ENCODE assay signal across 10 cellular contexts in the genomic region with DNA sequence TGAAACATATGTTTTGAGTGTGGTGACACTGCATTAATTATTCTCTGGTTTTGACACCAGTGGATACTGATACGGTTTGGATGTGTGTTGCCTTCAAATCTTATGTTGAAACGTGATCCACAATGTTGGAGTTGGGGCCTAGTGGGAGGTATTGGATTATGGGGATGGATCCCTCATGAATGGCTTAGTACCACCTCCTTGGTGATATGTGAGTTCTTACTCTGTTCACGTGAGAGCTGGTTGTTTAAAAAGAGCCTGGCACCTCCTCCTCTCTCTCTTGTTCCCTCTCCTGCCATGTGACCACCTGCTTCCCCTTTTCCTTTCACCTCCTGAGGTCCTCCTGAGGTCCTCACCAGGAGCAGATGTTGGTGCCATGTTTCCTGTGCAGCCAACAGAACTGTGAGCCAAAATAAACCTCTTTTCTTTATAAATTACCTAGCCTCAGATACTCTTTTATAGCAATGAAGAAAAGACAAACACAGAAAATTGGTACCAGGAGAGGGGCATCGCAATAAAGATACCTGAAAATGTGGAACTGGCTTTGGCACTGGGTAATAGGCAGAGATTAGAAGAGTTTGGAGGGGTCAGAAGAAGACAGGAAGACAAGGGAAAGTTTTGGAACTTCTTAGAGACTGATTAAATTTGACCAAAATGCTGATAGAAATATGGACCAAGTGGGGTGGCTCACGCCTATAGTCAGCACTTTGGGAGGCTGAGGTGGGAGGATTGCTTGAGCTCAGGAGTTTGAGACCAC. TPM values are rescaled to one million over a fixed set of nuclear protein-coding genes. Genes with fewer than 3 reads are reported as not detected.
DNase-seq lines count a peak whose midpoint lies in the region; ATAC-seq and TF ChIP-seq lines count a peak whose summit lies in the region.
"Had no signal": no experiment of that assay in that cellular context is flagged by ENCODE, and none has a peak within 500 bp of the region (broad histone marks: within the 10 kb centered on the region; RNA-seq: fewer than 3 reads in every experiment).

No MANE protein-coding gene starts in this region.

- H3K9me3 Mint-ChIP-seq in CD4-positive, CD25-positive, alpha-beta regulatory T cell, result peaks cover 0 to 8% (median 2%) of the 10 kb centered on the region in 7 donors
- peaks cover 6% of the 10 kb centered on the region for H3K9me3 Mint-ChIP-seq in activated T-helper 17 cell treated with anti-CD3 and anti-CD28 coated beads, Interleukin-2, amount 50 U/mL, for 72 hours
- no peaks in the 10 kb centered on the region for H3K9me3 Mint-ChIP-seq in natural killer cell

- peaks cover 39 to 93% (median 63%) of the 10 kb centered on the region in 4 donors for H3K4me1 Mint-ChIP-seq in CD4-positive, CD25-positive, alpha-beta regulatory T cell
- H3K4me1 Mint-ChIP-seq in activated T-helper 17 cell treated with anti-CD3 and anti-CD28 coated beads, Interleukin-2, amount 50 U/mL, for 72 hours, result peaks cover 40% of the 10 kb centered on the region
- peaks cover 51 to 55% of the 10 kb centered on the region in 2 donors for H3K4me1 Mint-ChIP-seq in natural killer cell

- TF ChIP-seq POLR2A in vagina (IDR thresholded peaks at IDR 0.05), result no peak
- TF ChIP-seq POLR2A in GM18505 (IDR thresholded peaks at IDR 0.05; ENCODE audit: borderline replicate concordance, extremely low read depth, insufficient read depth, insufficient read length), result no peak

- H3K27me3 ChIP-seq in CD4-positive, CD25-positive, alpha-beta regulatory T cell (ENCODE audit: control insufficient read depth, insufficient read depth, low read length), result no peaks in the 10 kb centered on the region
- H3K27me3 ChIP-seq in vagina, result no peaks in the 10 kb centered on the region

- H3K27me3 Mint-ChIP-seq in CD4-positive, CD25-positive, alpha-beta regulatory T cell, result no peaks in the 10 kb centered on the region
- no peaks in the 10 kb centered on the region for H3K27me3 Mint-ChIP-seq in activated T-helper 17 cell treated with anti-CD3 and anti-CD28 coated beads, Interleukin-2, amount 50 U/mL, for 72 hours
- no peaks in the 10 kb centered on the region for H3K27me3 Mint-ChIP-seq in natural killer cell (ENCODE audit: low read depth in 2 of 2)

- DNase-seq in CD4-positive, CD25-positive, alpha-beta regulatory T cell, result no peak
- DNase-seq in natural killer cell (no peak), epidermal melanocyte (ENCODE audit: insufficient read length, low spot score) (no peak), vagina (ENCODE audit: extremely low spot score in 2 of 2) (no peak)
- DNase-seq: central memory CD4-positive, alpha-beta T cell; MV-4-11 had no signal

- H3K36me3 Mint-ChIP-seq in CD4-positive, CD25-positive, alpha-beta regulatory T cell, result peaks cover 51% of the 10 kb centered on the region
- peaks cover 70% of the 10 kb centered on the region for H3K36me3 Mint-ChIP-seq in activated T-helper 17 cell treated with anti-CD3 and anti-CD28 coated beads, Interleukin-2, amount 50 U/mL, for 72 hours (ENCODE audit: low read depth)
- no peaks in the 10 kb centered on the region for H3K36me3 Mint-ChIP-seq in natural killer cell

- peaks cover 36% of the 10 kb centered on the region for H3K36me3 ChIP-seq in CD4-positive, CD25-positive, alpha-beta regulatory T cell (ENCODE audit: control insufficient read depth, insufficient read depth, low read length)
- peaks cover 0 to 3% of the 10 kb centered on the region in 2 donors for H3K36me3 ChIP-seq in vagina

- H3K4me3 Mint-ChIP-seq in CD4-positive, CD25-positive, alpha-beta regulatory T cell, result peak overlapping the region; percentile 29 to 69 (median 50)
- peak overlapping the region; percentile 25 for H3K4me3 Mint-ChIP-seq in activated T-helper 17 cell treated with anti-CD3 and anti-CD28 coated beads, Interleukin-2, amount 50 U/mL, for 72 hours
- no peak overlapping the region for H3K4me3 Mint-ChIP-seq in natural killer cell

- H3K27ac Mint-ChIP-seq in CD4-positive, CD25-positive, alpha-beta regulatory T cell, result peak overlapping the region in 2 of 3 donors; percentile 30 to 87
- peak overlapping the region; percentile 68 for H3K27ac Mint-ChIP-seq in activated T-helper 17 cell treated with anti-CD3 and anti-CD28 coated beads, Interleukin-2, amount 50 U/mL, for 72 hours
- H3K27ac Mint-ChIP-seq in natural killer cell, result peak overlapping the region; percentile 79

- H3K27ac ChIP-seq in CD4-positive, CD25-positive, alpha-beta regulatory T cell (ENCODE audit: insufficient read depth, low read length, poor library complexity, severe bottlenecking), result peak overlapping the region; percentile 44
- H3K27ac ChIP-seq in vagina, result no peak overlapping the region

- TF ChIP-seq CTCF in natural killer cell (IDR thresholded peaks at IDR 0.05), result no peak
- TF ChIP-seq CTCF in vagina (IDR thresholded peaks at IDR 0.05), result no peak

- H3K9me3 ChIP-seq in CD4-positive, CD25-positive, alpha-beta regulatory T cell (ENCODE audit: control insufficient read depth in 2 of 2, low read length in 2 of 2), result no peaks in the 10 kb centered on the region
- no peaks in the 10 kb centered on the region for H3K9me3 ChIP-seq in vagina

- H3K4me3 ChIP-seq in CD4-positive, CD25-positive, alpha-beta regulatory T cell (ENCODE audit: low read depth, low read length), result peak overlapping the region; percentile 29
- no peak overlapping the region for H3K4me3 ChIP-seq in vagina

- ATAC-seq in CD4-positive, CD25-positive, alpha-beta regulatory T cell (ENCODE audit: low read depth in 2 of 2), result no peak
- ATAC-seq in HG03342 (IDR thresholded peaks at IDR 0.05; ENCODE audit: unreplicated experiment) (peak; percentile 1), natural killer cell (peak in 2 of 3 donors; percentile 3 to 26), GM21526 (IDR thresholded peaks at IDR 0.05; ENCODE audit: low FRiP score, unreplicated experiment) (no peak), GM18505 (IDR thresholded peaks at IDR 0.05; ENCODE audit: unreplicated experiment) (no peak)
- ATAC-seq in activated T-helper 17 cell treated with anti-CD3 and anti-CD28 coated beads, Interleukin-2, amount 50 U/mL, for 72 hours (replicated peaks), result peak; percentile 16

- H3K4me1 ChIP-seq in CD4-positive, CD25-positive, alpha-beta regulatory T cell (ENCODE audit: control insufficient read depth, insufficient read depth, low read length, poor library complexity, severe bottlenecking), result peaks cover 66% of the 10 kb centered on the region
- H3K4me1 ChIP-seq in vagina, result peaks cover 6% of the 10 kb centered on the region

- intact Hi-C loops in natural killer cell (cut with micrococcal nuclease) (no loop called here), vagina (cut with DNase I) (no loop called here)

RNA-seq across cellular contexts. Expression of gene RASSF3, which starts 23.1 kb away (rescaled TPM):
- total RNA-seq in CD4-positive, CD25-positive, alpha-beta regulatory T cell, result 158 TPM
- polyA plus RNA-seq in CD4-positive, CD25-positive, alpha-beta regulatory T cell, result 10 to 100 TPM in 2 of 4 donors, 1 to 10 TPM in 2; 5.5 to 12.8 (median 8.0) TPM
- total RNA-seq in activated T-helper 17 cell treated with anti-CD3 and anti-CD28 coated beads, Interleukin-2, amount 50 U/mL, for 72 hours, result 10 to 100 TPM; 31.0 to 43.9 TPM
- total RNA-seq in natural killer cell (100 to 1,000 TPM in 1 of 3 donors, 10 to 100 TPM in 2; 63.4 to 105 (median 80.5) TPM), vagina (29.5 TPM)

Comparison
In these comparisons a context has a peak if more than half of its experiments do, and no peak if none do; other contexts are left out.
1. ATAC-seq: peak in HG03342 (single experiment), activated T-helper 17 cell treated with anti-CD3 and anti-CD28 coated beads, Interleukin-2, amount 50 U/mL, for 72 hours (single experiment) and natural killer cell (2 of 3); none in CD4-positive, CD25-positive, alpha-beta regulatory T cell (0 of 2), GM21526 (single experiment) and GM18505 (single experiment).
2. Peak in every context shown above with its lines, with median percentiles within 50 percentile points of each other: H3K27ac Mint-ChIP-seq.